ENCODE assay signal across 19 cellular contexts in the genomic region with DNA sequence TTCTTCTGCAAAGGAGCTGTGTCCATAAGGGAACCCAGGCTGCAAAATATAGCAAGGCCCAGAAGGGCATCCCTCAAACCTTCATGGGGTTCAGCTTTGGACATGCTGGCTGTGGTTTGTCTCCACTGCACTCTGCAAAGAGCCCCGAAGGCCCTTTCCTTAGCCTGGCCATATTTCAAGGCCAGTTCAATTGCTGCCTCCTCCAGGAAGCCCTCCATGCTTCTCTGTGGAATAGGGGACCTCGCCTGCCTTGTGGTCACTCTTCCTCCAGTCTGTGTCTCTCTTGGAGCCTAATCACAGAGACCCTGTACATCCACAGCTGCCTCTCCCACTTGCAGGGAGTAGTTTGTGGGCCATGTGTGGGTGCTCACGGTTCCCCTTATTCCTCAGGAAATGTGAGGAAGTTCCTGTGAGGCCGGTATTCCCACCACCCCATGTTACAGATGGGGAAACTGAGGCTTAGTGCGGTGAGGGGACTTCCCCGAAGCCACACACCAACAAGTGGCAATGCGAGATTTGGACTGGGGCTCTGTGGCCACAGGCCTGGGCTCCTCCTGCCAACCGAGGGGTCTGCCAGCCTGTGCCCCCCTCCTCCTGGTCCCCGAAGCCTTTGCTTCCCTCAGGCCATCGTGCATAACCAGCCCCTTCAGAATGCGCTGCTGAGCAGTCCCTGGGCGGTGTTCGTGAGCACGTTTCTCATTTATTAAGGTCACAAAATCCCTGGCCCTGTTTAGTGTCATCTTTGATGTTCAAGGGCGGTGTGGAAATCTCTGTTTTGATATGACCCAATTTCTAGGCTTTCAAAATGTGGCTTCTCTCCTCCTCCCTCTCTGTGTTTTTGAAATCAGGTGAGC.
DNase-seq lines count a peak whose midpoint lies in the region; ATAC-seq, FAIRE-seq and TF ChIP-seq lines count a peak whose summit lies in the region.
"Had no signal": no experiment of that assay in that cellular context is flagged by ENCODE, and none has a peak within 500 bp of the region (broad histone marks: within the 10 kb centered on the region; RNA-seq: fewer than 3 reads in every experiment).

No MANE protein-coding gene starts in this region.

- H3K27me3 Mint-ChIP-seq in nephron (ENCODE audit: low read depth), result peaks cover 8% of the 10 kb centered on the region

- H3K4ac ChIP-seq in H1 (replicated peaks; ENCODE audit: insufficient read length, low read depth, low read length), result no peak overlapping the region

- H3K56ac ChIP-seq in H1 (replicated peaks; ENCODE audit: insufficient read length, low read depth, low read length), result no peak overlapping the region

- H3K36me3 ChIP-seq in RWPE2 (ENCODE audit: low read depth), result no peaks in the 10 kb centered on the region
- no peaks in the 10 kb centered on the region for H3K36me3 ChIP-seq in H1 (ENCODE audit: control insufficient read depth in 2 of 4, insufficient read depth in 4 of 4, low read length in 3 of 4)
- H3K36me3 ChIP-seq in mucosa of descending colon (ENCODE audit: low read depth), result no peaks in the 10 kb centered on the region
- H3K36me3 ChIP-seq: SJCRH30 had no signal

- no peak overlapping the region for H2BK120ac ChIP-seq in H1 (replicated peaks; ENCODE audit: low read depth, low read length)

- no peak overlapping the region for H4K91ac ChIP-seq in H1 (replicated peaks; ENCODE audit: insufficient read length, low read length)

- TF ChIP-seq RAD21 in A549 (conservative IDR thresholded peaks at IDR 0.05 in 1 of 2, IDR thresholded peaks at IDR 0.05 in 1 of 2) (no peak), H1 (IDR thresholded peaks at IDR 0.05 in 1 of 2, conservative IDR thresholded peaks at IDR 0.05 in 1 of 2; ENCODE audit: low read depth in 2 of 2, low read length in 2 of 2) (no peak)

- no peak overlapping the region for H2AFZ ChIP-seq in H1 (ENCODE audit: low read length)

- H3K27ac ChIP-seq in A549, result no peak overlapping the region
- H3K27ac ChIP-seq in RWPE2 (ENCODE audit: poor library complexity, severe bottlenecking), result peak overlapping the region; percentile 46
- H3K27ac ChIP-seq in H1 (ENCODE audit: low read depth, low read length), result no peak overlapping the region
- H3K27ac ChIP-seq: BLaER1 treated with 17β-estradiol and CSF1 and Interleukin-3, amounts not matched to agents 10 nM and 100 nM; SJCRH30 had no signal

- H2BK12ac ChIP-seq in H1 (ENCODE audit: low read depth, low read length), result 0 out of 2 replicates have a peak overlapping the region, but pooled peaks have one; percentile 50

- FAIRE-seq in A549 (lab: Jason Lieb, UNC) (no peak), H1 (lab: Jason Lieb, UNC) (no peak), frontal cortex (lab: Jason Lieb, UNC) (no peak)
- FAIRE-seq: A204.1, GM12878, GM18507, H54 had no signal

- no peak overlapping the region for H2BK15ac ChIP-seq in H1 (ENCODE audit: low read length)

- no peaks in the 10 kb centered on the region for H3K23me2 ChIP-seq in H1 (ENCODE audit: low read depth, low read length)

- H3K36me3 Mint-ChIP-seq in nephron (ENCODE audit: low read depth), result peaks cover 4% of the 10 kb centered on the region

- no peak overlapping the region for H3K4me3 Mint-ChIP-seq in nephron

- no peak overlapping the region for H3K4me3 ChIP-seq in A549
- no peak overlapping the region for H3K4me3 ChIP-seq in RWPE2 (ENCODE audit: severe bottlenecking)
- H3K4me3 ChIP-seq in H1 (ENCODE audit: extremely low read depth in 1 of 4, insufficient read depth in 2 of 4, low read depth in 3 of 4, low read length in 4 of 4), result no peak overlapping the region
- H3K4me3 ChIP-seq in mucosa of descending colon, result no peak overlapping the region
- H3K4me3 ChIP-seq: BLaER1 treated with 17β-estradiol and CSF1 and Interleukin-3, amounts not matched to agents 10 nM and 100 nM; GM12878; SJCRH30 had no signal

- WGBS in A549 (ENCODE audit: missing lambda C conversion rate), result 88% methylated on average over 4 of the region's 15 CpGs
- 87% methylated on average over 15 of the region's 15 CpGs; no CpG with 5 or more reads in 1 of the 2 experiments for WGBS in H1 (ENCODE audit: extremely low coverage in 1 of 2, insufficient coverage in 1 of 2, insufficient read length in 1 of 2, insufficient replicate concordance in 2 of 2, low coverage in 1 of 2, low lambda C conversion rate in 2 of 2, missing lambda C conversion rate in 1 of 2), 2 experiments

- H3K4me1 ChIP-seq in A549 (peaks cover 6% of the 10 kb centered on the region; the same call in 1 of the 3 replicates), RWPE2 (ENCODE audit: insufficient read depth, poor library complexity, severe bottlenecking) (peaks cover 9% of the 10 kb centered on the region), H1 (replicated peaks in 1 of 4; ENCODE audit: control insufficient read depth in 3 of 4, insufficient read depth in 4 of 4, low read length in 3 of 4) (peaks cover 0 to 4% (median 1%) of the 10 kb centered on the region in 4 experiments; a peak in 3 of 7 replicates), mucosa of descending colon (ENCODE audit: low read depth) (no peaks in the 10 kb centered on the region)
- H3K4me1 ChIP-seq: SJCRH30 had no signal

- H3K9ac ChIP-seq in H1 (replicated peaks in 1 of 4; ENCODE audit: extremely low read depth in 1 of 4, low read depth in 3 of 4, low read length in 3 of 4), result no peak overlapping the region
- H3K9ac ChIP-seq: BLaER1 treated with 17β-estradiol and CSF1 and Interleukin-3, amounts not matched to agents 10 nM and 100 nM had no signal

- H2BK20ac ChIP-seq in H1 (ENCODE audit: low read length), result no peak overlapping the region

- POLR2A ChIA-PET in A549 (lab: Yijun Ruan, JAX) (no interaction called here), H1 (lab: Charles Lee; ENCODE audit: partially characterized antibody) (no interaction called here)

- H3K9me3 ChIP-seq in A549 (no peaks in the 10 kb centered on the region; the same call in 2 of the 3 replicates), RWPE2 (ENCODE audit: severe bottlenecking) (no peaks in the 10 kb centered on the region), H1 (ENCODE audit: insufficient read depth in 2 of 2, low read depth in 1 of 2, low read length in 1 of 2) (no peaks in the 10 kb centered on the region), mucosa of descending colon (no peaks in the 10 kb centered on the region)
- H3K9me3 ChIP-seq: SJCRH30 had no signal

- H2AK5ac ChIP-seq in H1 (ENCODE audit: low read depth, low read length), result no peak overlapping the region

- H3K4me2 ChIP-seq in A549 (no peak overlapping the region), H1 (ENCODE audit: insufficient read depth in 1 of 2, low read depth in 2 of 2, low read length in 2 of 2) (no peak overlapping the region)
- H3K4me2 ChIP-seq: BLaER1 treated with 17β-estradiol and CSF1 and Interleukin-3, amounts not matched to agents 10 nM and 100 nM had no signal

- no peaks in the 10 kb centered on the region for H3K79me2 ChIP-seq in H1 (ENCODE audit: control insufficient read depth in 1 of 2, insufficient read depth in 2 of 2, low read length in 2 of 2)

- intact Hi-C loops in mucosa of descending colon (cut with DNase I, micrococcal nuclease), result loop anchor here (10.0 kb wide), 2 partner anchors 95 to 535 kb away; no protein-coding TSS in a partner anchor

- TF ChIP-seq EP300 in A549 (IDR thresholded peaks at IDR 0.05) (no peak), H1 (IDR thresholded peaks at IDR 0.05; ENCODE audit: borderline replicate concordance in 1 of 2, low read depth in 2 of 2, low read length in 2 of 2) (no peak)

- ATAC-seq in A549 (no peak), RWPE2 (ENCODE audit: low read depth) (no peak), mucosa of descending colon (no peak)
- ATAC-seq: GM12878 had no signal

- peak overlapping the region in 2 of 3 experiments; percentile 32 to 33 for H3K27ac Mint-ChIP-seq in nephron

- no peak overlapping the region for H4K8ac ChIP-seq in H1 (ENCODE audit: extremely low read depth, insufficient read depth, low read length)

- H2BK5ac ChIP-seq in H1 (ENCODE audit: low read depth, low read length), result no peak overlapping the region; the same call in 1 of the 2 replicates

- H3K18ac ChIP-seq in H1 (ENCODE audit: extremely low read depth, low read length), result no peak overlapping the region

- TF ChIP-seq CTCF in A549 (IDR thresholded peaks at IDR 0.05) (no peak), RWPE2 (IDR thresholded peaks at IDR 0.05; ENCODE audit: poor library complexity, severe bottlenecking) (no peak), H1 (IDR thresholded peaks at IDR 0.05; ENCODE audit: control extremely low read depth in 1 of 3, insufficient read depth in 1 of 3, low read depth in 1 of 3, low read length in 3 of 3) (no peak), nephron (IDR thresholded peaks at IDR 0.05; ENCODE audit: unreplicated experiment in 3 of 3) (no peak), mucosa of descending colon (IDR thresholded peaks at IDR 0.05) (no peak)

- H3K27me3 ChIP-seq in RWPE2 (ENCODE audit: insufficient read depth, poor library complexity, severe bottlenecking) (no peaks in the 10 kb centered on the region), H1 (replicated peaks in 1 of 4; ENCODE audit: control insufficient read depth in 3 of 4, extremely low read depth in 1 of 4, insufficient read depth in 3 of 4, low read length in 3 of 4) (no peaks in the 10 kb centered on the region)
- H3K27me3 ChIP-seq: BLaER1 treated with 17β-estradiol and CSF1 and Interleukin-3, amounts not matched to agents 10 nM and 100 nM; SJCRH30 had no signal

- peaks cover 6% of the 10 kb centered on the region for H3K9me3 Mint-ChIP-seq in nephron

- TF ChIP-seq POLR2A in A549 (IDR thresholded peaks at IDR 0.05; ENCODE audit: low read length) (no peak), H1 (IDR thresholded peaks at IDR 0.05; ENCODE audit: control extremely low read depth in 1 of 2, low read depth in 2 of 2, low read length in 2 of 2) (no peak)

- H3K4me1 Mint-ChIP-seq in nephron, result peaks cover 40% of the 10 kb centered on the region

- DNase-seq in A549 (ENCODE audit: low read depth in 1 of 2, low spot score in 1 of 2), result no peak
- peak; percentile 15 for DNase-seq in RWPE2 (ENCODE audit: low spot score)
- no peak for DNase-seq in H1 (ENCODE audit: low read depth in 1 of 2, low spot score in 2 of 2)
- no peak for DNase-seq in NCI-H1417 (lab: John Stamatoyannopoulos, UW)
- no peak for DNase-seq in mucosa of descending colon
- DNase-seq in NCI-H2029 (lab: John Stamatoyannopoulos, UW), result no peak
- DNase-seq in frontal cortex (ENCODE audit: low spot score in 2 of 2), result no peak
- DNase-seq: NCI-H1417 treated with DMSO at 0.1 percent for 48 hours, NCI-H1930, NCI-H2171 treated with DMSO at 0.1 percent for 48 hours, NCI-H748 treated with DMSO at 0.1 percent for 48 hours, OCI-M1, SJCRH30 had no signal

- H4K20me1 ChIP-seq in H1 (replicated peaks in 1 of 2; ENCODE audit: control insufficient read depth in 1 of 2, insufficient read depth in 2 of 2, low read length in 2 of 2), result no peaks in the 10 kb centered on the region

- no peak overlapping the region for H3K23ac ChIP-seq in H1 (ENCODE audit: insufficient read length)

- H4K5ac ChIP-seq in H1 (ENCODE audit: insufficient read length, low read depth, low read length), result no peak overlapping the region

- H3K79me1 ChIP-seq in H1 (ENCODE audit: low read depth, low read length), result no peaks in the 10 kb centered on the region

- CTCF ChIA-PET in A549 (lab: Yijun Ruan, JAX) (interaction anchor here (1.0 to 9.2 kb wide), 2 partner anchors 97 to 536 kb away, joined by 3 to 146 read pairs; no protein-coding TSS in a partner anchor), H1 (lab: Charles Lee; ENCODE audit: partially characterized antibody) (interaction anchor here (0.7 to 0.9 kb wide), 3 partner anchors 13 to 97 kb away, joined by 3 to 4 read pairs (median 3); no protein-coding TSS in a partner anchor)

- no peak overlapping the region for H3K14ac ChIP-seq in H1 (ENCODE audit: insufficient read length)
